20 cellular contexts compared by ENCODE assay signal in the genomic region with DNA sequence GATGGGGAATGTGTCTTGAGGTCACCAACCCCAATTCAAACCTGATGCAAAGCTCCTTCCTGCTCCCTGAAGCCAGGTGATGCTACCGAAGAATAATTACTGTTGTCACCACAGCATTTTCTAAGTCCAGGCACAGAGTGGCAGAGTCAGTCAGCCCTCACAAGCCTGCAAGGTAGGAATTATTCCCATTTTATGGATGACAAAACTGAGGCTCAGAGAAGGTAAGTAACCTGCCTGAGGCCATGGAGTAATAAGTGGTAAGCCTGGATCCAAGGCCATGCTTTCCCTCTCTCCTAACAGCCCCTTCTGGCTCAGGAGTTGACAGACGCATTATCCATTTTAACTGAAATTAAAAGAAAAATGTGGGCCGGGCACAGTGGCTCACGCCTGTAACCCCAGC.
"Had no signal": no experiment of that assay in that cellular context is flagged by ENCODE, and none has a peak within 500 bp of the region (broad histone marks: within the 10 kb centered on the region; RNA-seq: fewer than 3 reads in every experiment).

No MANE protein-coding gene starts in this region.

- H3K9me3 ChIP-seq: colonic mucosa, esophagus muscularis mucosa, lower lobe of right lung, neutrophil, ovary, prostate gland, stomach, transverse colon had no signal

- H3K4me1 ChIP-seq: colonic mucosa had no signal

- H3K36me3 ChIP-seq: brain microvascular endothelial cell, colonic mucosa, ovary, prostate gland, transverse colon had no signal

- ATAC-seq: activated naive CD4-positive, alpha-beta T cell treated with anti-CD3 and anti-CD28 coated beads, Interleukin-2, amount 50 U/mL, for 72 hours; activated T-helper 17 cell treated with anti-CD3 and anti-CD28 coated beads, Interleukin-2, amount 50 U/mL, for 72 hours; effector memory CD8-positive, alpha-beta T cell; left colon; naive thymus-derived CD4-positive, alpha-beta T cell; T-cell had no signal

- H3K27ac ChIP-seq: brain microvascular endothelial cell, colonic mucosa, esophagus muscularis mucosa, lower lobe of right lung, neutrophil, ovary, prostate gland, stomach, transverse colon had no signal

- DNase-seq: activated T-cell treated with anti-CD3 and anti-CD28 coated beads, Interleukin-2, amount 50 U/mL, for 24 hours; brain microvascular endothelial cell; colonic mucosa; dorsolateral prefrontal cortex; effector memory CD8-positive, alpha-beta T cell; islet precursor cell; left colon; lower lobe of right lung; naive thymus-derived CD4-positive, alpha-beta T cell; ovary; stimulated activated CD4-positive, alpha-beta T cell treated with anti-CD3 and anti-CD28 coated beads, Interleukin-12 subunit alpha, Interleukin-12 subunit beta, amount 100 ng/mL, for 4 hours; stimulated activated CD4-positive, alpha-beta T cell treated with anti-CD3 and anti-CD28 coated beads, Interleukin-4, amount 100 ng/mL, for 4 hours; stomach; T-cell; transverse colon had no signal

- H3K27me3 ChIP-seq: brain microvascular endothelial cell, colonic mucosa, dorsolateral prefrontal cortex, esophagus muscularis mucosa, neutrophil, ovary, stomach, transverse colon had no signal

- H3K4me3 ChIP-seq: colonic mucosa, dorsolateral prefrontal cortex, esophagus muscularis mucosa, lower lobe of right lung, ovary, prostate gland, stomach, transverse colon had no signal
